ENCODE assay signal across 13 cellular contexts in the genomic region with DNA sequence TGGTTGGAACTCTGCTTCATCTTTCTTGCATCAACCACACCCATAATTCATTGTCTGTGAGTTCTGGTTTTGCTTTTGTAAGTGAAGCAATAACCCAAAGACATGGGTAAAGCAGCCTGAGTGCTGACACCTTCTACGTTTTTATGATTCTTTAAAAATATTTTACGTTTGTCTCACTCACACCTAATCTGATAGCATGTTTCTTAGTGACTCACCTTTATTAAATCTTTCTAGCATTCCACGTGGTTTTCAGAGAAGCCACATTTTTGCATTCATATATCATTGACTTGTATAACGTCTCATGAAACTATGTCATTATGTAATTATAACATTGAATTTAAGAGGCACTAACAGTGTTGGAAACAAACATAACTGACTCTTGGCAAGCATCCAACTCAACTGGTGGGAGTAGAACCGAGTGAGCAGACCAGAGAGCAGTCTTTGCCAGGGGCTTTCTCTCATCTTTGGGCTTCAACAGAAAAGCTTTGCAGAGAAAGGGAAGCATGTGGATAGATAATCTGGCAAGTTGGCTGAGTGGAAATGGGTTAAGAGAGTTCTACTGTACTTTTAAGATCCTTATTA.
DNase-seq lines count a peak whose midpoint lies in the region; ATAC-seq and TF ChIP-seq lines count a peak whose summit lies in the region.
"Had no signal": no experiment of that assay in that cellular context is flagged by ENCODE, and none has a peak within 500 bp of the region (broad histone marks: within the 10 kb centered on the region; RNA-seq: fewer than 3 reads in every experiment).

No MANE protein-coding gene starts in this region.

- DNase-seq in A172 (ENCODE audit: low spot score) (peak; percentile 74), HS-27A (ENCODE audit: low read depth) (peak; percentile 53), NCI-H226 (peak; percentile 100), mammary epithelial cell (peak; percentile 78), T-helper 1 cell (no peak)
- no peak for DNase-seq in activated T-cell treated with anti-CD3 and anti-CD28 coated beads, Interleukin-2, amount 50 U/mL, for 24 hours
- DNase-seq: DMS53, kidney, MV-4-11, psoas muscle had no signal

- H3K79me2 ChIP-seq in mammary epithelial cell (ENCODE audit: insufficient read depth, low read length), result no peaks in the 10 kb centered on the region

- peak overlapping the region; percentile 55 for H3K4me2 ChIP-seq in mammary epithelial cell (ENCODE audit: insufficient read depth, low read depth, low read length)

- intact Hi-C loops in mammary epithelial cell (cut with micrococcal nuclease), result no loop called here

- dilution Hi-C loops in mammary epithelial cell (cut with HindIII; ENCODE audit: low sequenced_read_pairs), result no loop called here

- H4K20me1 ChIP-seq in mammary epithelial cell (ENCODE audit: insufficient read depth, low read length), result no peaks in the 10 kb centered on the region

- H3K4me3 ChIP-seq in mammary epithelial cell (replicated peaks in 1 of 3; ENCODE audit: insufficient read depth in 1 of 3, low read depth in 2 of 3, low read length in 3 of 3), result no peak overlapping the region
- H3K4me3 ChIP-seq: psoas muscle, thoracic aorta had no signal

- no peak overlapping the region for H3K4me3 Mint-ChIP-seq in activated T-cell treated with anti-CD3 and anti-CD28 coated beads, Interleukin-2, amount 50 U/mL, for 24 hours

- H3K9ac ChIP-seq in mammary epithelial cell (ENCODE audit: insufficient read depth, low read length), result no peak overlapping the region

- no peaks in the 10 kb centered on the region for H3K27me3 ChIP-seq in mammary epithelial cell (ENCODE audit: insufficient read depth, low read length)

- H3K36me3 Mint-ChIP-seq in activated T-cell treated with anti-CD3 and anti-CD28 coated beads, Interleukin-2, amount 50 U/mL, for 24 hours (ENCODE audit: low read depth), result no peaks in the 10 kb centered on the region

- no peak overlapping the region for H3K27ac Mint-ChIP-seq in activated T-cell treated with anti-CD3 and anti-CD28 coated beads, Interleukin-2, amount 50 U/mL, for 24 hours

- BruUV-seq in mammary epithelial cell (replicated peaks; lab: Mats Ljungman, UMichigan), result no TSS peak

- H3K9me3 ChIP-seq in mammary epithelial cell (replicated peaks; ENCODE audit: insufficient read depth, low read length), result no peaks in the 10 kb centered on the region
- H3K9me3 ChIP-seq: psoas muscle, thoracic aorta had no signal

- no peak for TF ChIP-seq CTCF in mammary epithelial cell (conservative IDR thresholded peaks at IDR 0.05 in 1 of 2, IDR thresholded peaks at IDR 0.05 in 1 of 2; ENCODE audit: extremely low read depth in 1 of 2, insufficient read depth in 1 of 2, low read depth in 1 of 2, low read length in 2 of 2)

- ATAC-seq in GM19035 (IDR thresholded peaks at IDR 0.05; ENCODE audit: unreplicated experiment) (no peak), HG02885 (IDR thresholded peaks at IDR 0.05; ENCODE audit: poor library complexity, unreplicated experiment) (no peak)
- ATAC-seq: psoas muscle had no signal

- no peaks in the 10 kb centered on the region for H3K36me3 ChIP-seq in mammary epithelial cell (ENCODE audit: insufficient read depth, low read length)
- H3K36me3 ChIP-seq: thoracic aorta had no signal

- peaks cover 17% of the 10 kb centered on the region for H3K4me1 ChIP-seq in mammary epithelial cell (ENCODE audit: insufficient read depth, low read length)
- H3K4me1 ChIP-seq: psoas muscle had no signal

- H2AFZ ChIP-seq in mammary epithelial cell (ENCODE audit: low read depth, low read length), result no peak overlapping the region

- 0% methylated on average over 5 of the region's 5 CpGs for WGBS in mammary epithelial cell (ENCODE audit: low coverage, missing lambda C conversion rate)

- H3K27ac ChIP-seq in mammary epithelial cell (ENCODE audit: insufficient read depth, low read depth, low read length), result no peak overlapping the region
- H3K27ac ChIP-seq: psoas muscle, thoracic aorta had no signal

- H3K27me3 Mint-ChIP-seq in activated T-cell treated with anti-CD3 and anti-CD28 coated beads, Interleukin-2, amount 50 U/mL, for 24 hours, result no peaks in the 10 kb centered on the region

- no peaks in the 10 kb centered on the region for H3K9me3 Mint-ChIP-seq in activated T-cell treated with anti-CD3 and anti-CD28 coated beads, Interleukin-2, amount 50 U/mL, for 24 hours

- CTCF ChIA-PET in mammary epithelial cell (lab: Charles Lee; ENCODE audit: low non-redundant PET), result no interaction called here

- in situ Hi-C loops in mammary epithelial cell (cut with MboI; ENCODE audit: low sequenced_read_pairs in 2 of 2), result no loop called here

- no peaks in the 10 kb centered on the region for H3K4me1 Mint-ChIP-seq in activated T-cell treated with anti-CD3 and anti-CD28 coated beads, Interleukin-2, amount 50 U/mL, for 24 hours (ENCODE audit: low read depth)

Comparison
In these comparisons a context has a peak if more than half of its experiments do, and no peak if none do; other contexts are left out.
1. DNase-seq: peak in A172 (single experiment), HS-27A (single experiment), NCI-H226 (single experiment) and mammary epithelial cell (single experiment); none in T-helper 1 cell (0 of 5) and activated T-cell treated with anti-CD3 and anti-CD28 coated beads, Interleukin-2, amount 50 U/mL, for 24 hours (single experiment).